ENCODE assay signal across 1 cellular context in the genomic region with DNA sequence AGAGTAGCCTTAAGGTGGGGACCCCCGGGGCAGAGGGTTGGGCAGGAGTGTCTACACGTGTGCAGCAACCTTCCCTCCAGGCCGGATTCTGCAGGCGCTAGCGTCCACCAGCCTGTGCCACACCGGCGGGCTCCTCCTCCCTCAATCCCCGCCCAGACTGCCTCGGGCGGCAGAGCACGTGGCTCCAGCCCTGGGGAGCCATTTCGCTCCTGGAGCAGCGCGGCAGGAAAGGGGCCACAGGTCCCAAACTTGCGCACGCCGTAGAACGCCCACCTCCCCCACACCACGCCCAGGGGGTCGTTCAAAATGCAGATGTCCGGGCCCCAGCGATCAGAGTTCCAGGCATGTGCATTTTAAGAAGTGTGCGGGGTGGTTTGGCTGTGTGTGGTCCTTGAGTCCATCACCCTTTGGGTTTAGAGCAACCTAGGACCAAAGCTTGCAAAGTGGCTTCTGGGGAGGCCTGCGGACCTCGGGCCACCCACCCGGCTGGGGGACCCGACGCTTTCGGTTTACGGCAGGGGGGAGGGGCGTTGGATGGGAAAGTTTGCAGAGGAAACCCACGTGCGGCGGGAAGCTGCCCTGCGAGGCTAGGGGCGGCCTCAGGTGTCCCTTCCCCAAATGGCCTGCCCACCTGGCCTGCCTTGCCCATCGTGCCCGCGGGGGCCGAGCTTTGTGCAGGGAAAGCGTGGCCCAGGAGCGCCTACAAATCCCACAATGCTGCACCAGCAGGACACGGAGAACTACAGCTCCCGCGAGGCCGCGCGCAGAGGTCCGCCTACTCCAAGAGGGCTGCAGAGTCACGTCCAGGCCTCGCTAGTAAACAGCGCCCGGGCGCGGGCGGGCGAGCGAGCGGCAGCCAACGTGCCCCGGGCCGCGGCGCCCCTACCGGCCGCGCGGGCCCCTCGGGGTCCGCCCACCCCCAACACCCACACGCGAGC.
TF ChIP-seq lines count a peak whose summit lies in the region.

No MANE protein-coding gene starts in this region.

TF ChIP-seq in K562, 482 proteins besides CTCF, POLR2A, EP300 and RAD21 (continued from another document and continues in another):
- TF ChIP-seq PHF8 (IDR thresholded peaks at IDR 0.05; ENCODE audit: borderline replicate concordance, low read length) = peak; percentile 69; the same call in 1 of the 2 replicates
- TF ChIP-seq TEAD2 (tag; IDR thresholded peaks at IDR 0.05) = no peak
- no peak for TF ChIP-seq PRMT5 (CRISPR knock-in tag; IDR thresholded peaks at IDR 0.05)
- no peak for TF ChIP-seq ZKSCAN8 (CRISPR knock-in tag; IDR thresholded peaks at IDR 0.05)
- no peak for TF ChIP-seq E2F8 (IDR thresholded peaks at IDR 0.05; ENCODE audit: low read depth, partially characterized antibody)
- no peak for TF ChIP-seq DDX20 (tag; IDR thresholded peaks at IDR 0.05; ENCODE audit: low read depth)
- no peak for TF ChIP-seq THRAP3 (IDR thresholded peaks at IDR 0.05; ENCODE audit: borderline replicate concordance)
- TF ChIP-seq, protein P1, sequence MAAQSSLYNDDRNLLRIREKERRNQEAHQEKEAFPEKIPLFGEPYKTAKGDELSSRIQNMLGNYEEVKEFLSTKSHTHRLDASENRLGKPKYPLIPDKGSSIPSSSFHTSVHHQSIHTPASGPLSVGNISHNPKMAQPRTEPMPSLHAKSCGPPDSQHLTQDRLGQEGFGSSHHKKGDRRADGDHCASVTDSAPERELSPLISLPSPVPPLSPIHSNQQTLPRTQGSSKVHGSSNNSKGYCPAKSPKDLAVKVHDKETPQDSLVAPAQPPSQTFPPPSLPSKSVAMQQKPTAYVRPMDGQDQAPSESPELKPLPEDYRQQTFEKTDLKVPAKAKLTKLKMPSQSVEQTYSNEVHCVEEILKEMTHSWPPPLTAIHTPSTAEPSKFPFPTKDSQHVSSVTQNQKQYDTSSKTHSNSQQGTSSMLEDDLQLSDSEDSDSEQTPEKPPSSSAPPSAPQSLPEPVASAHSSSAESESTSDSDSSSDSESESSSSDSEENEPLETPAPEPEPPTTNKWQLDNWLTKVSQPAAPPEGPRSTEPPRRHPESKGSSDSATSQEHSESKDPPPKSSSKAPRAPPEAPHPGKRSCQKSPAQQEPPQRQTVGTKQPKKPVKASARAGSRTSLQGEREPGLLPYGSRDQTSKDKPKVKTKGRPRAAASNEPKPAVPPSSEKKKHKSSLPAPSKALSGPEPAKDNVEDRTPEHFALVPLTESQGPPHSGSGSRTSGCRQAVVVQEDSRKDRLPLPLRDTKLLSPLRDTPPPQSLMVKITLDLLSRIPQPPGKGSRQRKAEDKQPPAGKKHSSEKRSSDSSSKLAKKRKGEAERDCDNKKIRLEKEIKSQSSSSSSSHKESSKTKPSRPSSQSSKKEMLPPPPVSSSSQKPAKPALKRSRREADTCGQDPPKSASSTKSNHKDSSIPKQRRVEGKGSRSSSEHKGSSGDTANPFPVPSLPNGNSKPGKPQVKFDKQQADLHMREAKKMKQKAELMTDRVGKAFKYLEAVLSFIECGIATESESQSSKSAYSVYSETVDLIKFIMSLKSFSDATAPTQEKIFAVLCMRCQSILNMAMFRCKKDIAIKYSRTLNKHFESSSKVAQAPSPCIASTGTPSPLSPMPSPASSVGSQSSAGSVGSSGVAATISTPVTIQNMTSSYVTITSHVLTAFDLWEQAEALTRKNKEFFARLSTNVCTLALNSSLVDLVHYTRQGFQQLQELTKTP (IDR thresholded peaks at IDR 0.05; ENCODE audit: low read depth in 1 of 2, partially characterized antibody in 2 of 2) = peak in 1 of 2 experiments; percentile 95
- TF ChIP-seq GATAD2A (IDR thresholded peaks at IDR 0.05) = no peak
- peak; percentile 78 for TF ChIP-seq SUPT5H (IDR thresholded peaks at IDR 0.05)
- TF ChIP-seq RBM39 (optimal IDR thresholded peaks at IDR 0.05; ENCODE audit: low read depth, low read length) = no peak
- TF ChIP-seq KLF10 (CRISPR knock-in tag; IDR thresholded peaks at IDR 0.05) = no peak
- no peak for TF ChIP-seq MEF2A (IDR thresholded peaks at IDR 0.05; ENCODE audit: control insufficient read depth, low read depth, low read length)
- TF ChIP-seq BCL6 (CRISPR knock-in tag; IDR thresholded peaks at IDR 0.05) = no peak
- 0 out of 2 replicates have a peak, but pooled peaks have one; percentile 39 for TF ChIP-seq POLR2H (tag; IDR thresholded peaks at IDR 0.05; ENCODE audit: low read depth)
- TF ChIP-seq ELF2 (CRISPR knock-in tag; IDR thresholded peaks at IDR 0.05) = no peak
- TF ChIP-seq, protein P2, sequence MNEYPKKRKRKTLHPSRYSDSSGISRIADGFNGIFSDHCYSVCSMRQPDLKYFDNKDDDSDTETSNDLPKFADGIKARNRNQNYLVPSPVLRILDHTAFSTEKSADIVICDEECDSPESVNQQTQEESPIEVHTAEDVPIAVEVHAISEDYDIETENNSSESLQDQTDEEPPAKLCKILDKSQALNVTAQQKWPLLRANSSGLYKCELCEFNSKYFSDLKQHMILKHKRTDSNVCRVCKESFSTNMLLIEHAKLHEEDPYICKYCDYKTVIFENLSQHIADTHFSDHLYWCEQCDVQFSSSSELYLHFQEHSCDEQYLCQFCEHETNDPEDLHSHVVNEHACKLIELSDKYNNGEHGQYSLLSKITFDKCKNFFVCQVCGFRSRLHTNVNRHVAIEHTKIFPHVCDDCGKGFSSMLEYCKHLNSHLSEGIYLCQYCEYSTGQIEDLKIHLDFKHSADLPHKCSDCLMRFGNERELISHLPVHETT (CRISPR knock-in tag; conservative IDR thresholded peaks at IDR 0.05 in 1 of 2, IDR thresholded peaks at IDR 0.05 in 1 of 2) = peak in 1 of 2 experiments; percentile 60; a peak in 1 of 4 replicates
- no peak for TF ChIP-seq NFXL1 (CRISPR knock-in tag; IDR thresholded peaks at IDR 0.05)
- TF ChIP-seq PURB (CRISPR knock-in tag; IDR thresholded peaks at IDR 0.05; ENCODE audit: low read depth) = no peak
- peak; percentile 59; the same call in 1 of the 2 replicates for TF ChIP-seq BRD4 (IDR thresholded peaks at IDR 0.05)
- TF ChIP-seq PTTG1 (tag; IDR thresholded peaks at IDR 0.05; ENCODE audit: low read depth) = no peak
- TF ChIP-seq MLX (CRISPR knock-in tag; conservative IDR thresholded peaks at IDR 0.05) = no peak
- TF ChIP-seq TAL1 (IDR thresholded peaks at IDR 0.05) = 0 out of 2 replicates have a peak, but pooled peaks have one; percentile 7
- no peak for TF ChIP-seq ZFPM2 (CRISPR knock-in tag; IDR thresholded peaks at IDR 0.05)
- TF ChIP-seq NELFE (IDR thresholded peaks at IDR 0.05; ENCODE audit: insufficient read depth, insufficient read length) = no peak
- TF ChIP-seq MTA2 (IDR thresholded peaks at IDR 0.05; ENCODE audit: low read depth) = no peak
- TF ChIP-seq HOMEZ (CRISPR knock-in tag; IDR thresholded peaks at IDR 0.05) = no peak
- no peak for TF ChIP-seq SRSF9 (IDR thresholded peaks at IDR 0.05; ENCODE audit: borderline replicate concordance, low read depth, low read length)
- TF ChIP-seq, protein P3, sequence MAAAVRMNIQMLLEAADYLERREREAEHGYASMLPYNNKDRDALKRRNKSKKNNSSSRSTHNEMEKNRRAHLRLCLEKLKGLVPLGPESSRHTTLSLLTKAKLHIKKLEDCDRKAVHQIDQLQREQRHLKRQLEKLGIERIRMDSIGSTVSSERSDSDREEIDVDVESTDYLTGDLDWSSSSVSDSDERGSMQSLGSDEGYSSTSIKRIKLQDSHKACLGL (CRISPR knock-in tag; IDR thresholded peaks at IDR 0.05; ENCODE audit: borderline replicate concordance, poor library complexity, severe bottlenecking) = peak; percentile 84
- TF ChIP-seq NFYB (IDR thresholded peaks at IDR 0.05; ENCODE audit: extremely low read depth, insufficient read length) = no peak
- no peak for TF ChIP-seq ARHGAP35 (IDR thresholded peaks at IDR 0.05; ENCODE audit: partially characterized antibody)
- 0 out of 2 replicates have a peak, but pooled peaks have one; percentile 32 for TF ChIP-seq ZKSCAN1 (IDR thresholded peaks at IDR 0.05; ENCODE audit: low read depth, low read length)
- no peak; the same call in 1 of the 2 replicates for TF ChIP-seq CREB3 (tag; conservative IDR thresholded peaks at IDR 0.05; ENCODE audit: low read depth)
- TF ChIP-seq MEIS2 (IDR thresholded peaks at IDR 0.05; ENCODE audit: partially characterized antibody) = no peak
- no peak for TF ChIP-seq RFX1 (IDR thresholded peaks at IDR 0.05)
- TF ChIP-seq CEBPZ (IDR thresholded peaks at IDR 0.05; ENCODE audit: borderline replicate concordance, low read depth, low read length) = no peak
- TF ChIP-seq PRPF4 (IDR thresholded peaks at IDR 0.05; ENCODE audit: insufficient read depth, low read depth, low read length, poor library complexity, severe bottlenecking) = peak; percentile 47
- TF ChIP-seq, protein P4, sequence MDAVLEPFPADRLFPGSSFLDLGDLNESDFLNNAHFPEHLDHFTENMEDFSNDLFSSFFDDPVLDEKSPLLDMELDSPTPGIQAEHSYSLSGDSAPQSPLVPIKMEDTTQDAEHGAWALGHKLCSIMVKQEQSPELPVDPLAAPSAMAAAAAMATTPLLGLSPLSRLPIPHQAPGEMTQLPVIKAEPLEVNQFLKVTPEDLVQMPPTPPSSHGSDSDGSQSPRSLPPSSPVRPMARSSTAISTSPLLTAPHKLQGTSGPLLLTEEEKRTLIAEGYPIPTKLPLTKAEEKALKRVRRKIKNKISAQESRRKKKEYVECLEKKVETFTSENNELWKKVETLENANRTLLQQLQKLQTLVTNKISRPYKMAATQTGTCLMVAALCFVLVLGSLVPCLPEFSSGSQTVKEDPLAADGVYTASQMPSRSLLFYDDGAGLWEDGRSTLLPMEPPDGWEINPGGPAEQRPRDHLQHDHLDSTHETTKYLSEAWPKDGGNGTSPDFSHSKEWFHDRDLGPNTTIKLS (IDR thresholded peaks at IDR 0.05; ENCODE audit: borderline replicate concordance, low read depth) = peak; percentile 82
